ENCODE assay signal across 12 cellular contexts in the genomic region with DNA sequence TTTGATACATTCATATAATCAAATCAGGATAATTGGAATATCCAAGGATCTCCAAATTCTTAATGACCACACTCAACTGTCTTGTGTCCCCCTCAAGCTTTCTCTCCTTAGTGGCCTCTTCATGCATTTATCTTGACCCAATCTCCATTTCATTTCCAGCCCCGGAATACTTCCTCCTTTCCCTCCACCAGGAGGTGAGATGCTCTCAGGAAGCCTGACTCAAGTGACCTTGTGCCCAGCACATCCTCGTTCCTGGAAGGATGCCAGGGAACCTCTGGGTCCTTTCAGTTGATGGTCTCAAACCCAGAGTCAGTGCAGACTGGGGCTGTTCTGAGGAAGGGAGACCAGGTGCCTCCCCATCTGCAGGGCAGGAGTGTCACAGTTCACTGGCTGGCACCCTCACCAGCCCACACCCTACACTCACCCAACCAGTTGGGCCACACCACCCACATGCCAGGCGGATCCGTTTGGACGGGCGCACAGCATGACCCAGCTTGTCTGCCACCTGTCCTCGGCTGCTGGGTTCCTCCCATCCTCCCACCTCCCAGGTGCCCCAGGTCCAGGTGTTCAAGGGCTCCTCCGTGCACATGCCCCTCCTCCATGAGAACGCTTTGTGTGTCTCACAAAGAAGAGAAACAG. TPM values are rescaled to one million over a fixed set of nuclear protein-coding genes. Genes with fewer than 3 reads are reported as not detected.
A peak's percentile ranks its signal among the peaks of the same experiment; 100 is the strongest.
DNase-seq lines count a peak whose midpoint lies in the region; ATAC-seq and TF ChIP-seq lines count a peak whose summit lies in the region.
"Had no signal": no experiment of that assay in that cellular context is flagged by ENCODE, and none has a peak within 500 bp of the region (broad histone marks: within the 10 kb centered on the region; RNA-seq: fewer than 3 reads in every experiment).

No MANE protein-coding gene starts in this region.

- intact Hi-C loops in activated B cell treated with CpG ODN at 0.5 μM for 24 hours (cut with micrococcal nuclease): loop anchor here (10.0 kb wide), 1 partner anchor 70 kb away; no protein-coding TSS in a partner anchor

- TF ChIP-seq CTCF in activated B cell treated with CpG ODN at 0.5 μM for 24 hours (IDR thresholded peaks at IDR 0.05) (no peak), lung (IDR thresholded peaks at IDR 0.05; ENCODE audit: control extremely low read depth, extremely low read depth) (no peak)

- peaks cover 0 to 53% (median 43%) of the 10 kb centered on the region in 10 experiments; a peak in 17 of 20 replicates for H3K4me1 ChIP-seq in BLaER1 treated with 17β-estradiol and CSF1 and Interleukin-3, amounts not matched to agents 10 nM and 100 nM
- peaks cover 0 to 14% of the 10 kb centered on the region in 2 donors for H3K4me1 ChIP-seq in lung (ENCODE audit: control insufficient read depth in 2 of 2, insufficient read depth in 2 of 2, low read length in 2 of 2)

- no peak overlapping the region for H3K27ac ChIP-seq in BLaER1 treated with 17β-estradiol and CSF1 and Interleukin-3, amounts not matched to agents 10 nM and 100 nM
- peak overlapping the region in 1 of 2 donors; percentile 21 for H3K27ac ChIP-seq in lung (ENCODE audit: low read depth in 1 of 2, low read length in 1 of 2)
- H3K27ac ChIP-seq in caudate nucleus (ENCODE audit: low read depth, low read length): no peak overlapping the region
- H3K27ac ChIP-seq: coronary artery, neural progenitor cell had no signal

- no peaks in the 10 kb centered on the region for H3K36me3 Mint-ChIP-seq in activated B cell treated with CpG ODN at 0.5 μM for 24 hours (ENCODE audit: low read depth)
- H3K36me3 Mint-ChIP-seq: neural progenitor cell had no signal

- H3K9me3 Mint-ChIP-seq in activated B cell treated with CpG ODN at 0.5 μM for 24 hours: peaks cover 4% of the 10 kb centered on the region
- H3K9me3 Mint-ChIP-seq: neural progenitor cell had no signal

- 53 to 80% methylated on average over 9 of the region's 9 CpGs for WGBS in lung, 2 donors

- H3K9me3 ChIP-seq in BLaER1 treated with 17β-estradiol and CSF1 and Interleukin-3, amounts not matched to agents 10 nM and 100 nM (replicated peaks in 1 of 11): no peaks in the 10 kb centered on the region
- H3K9me3 ChIP-seq in lung (ENCODE audit: control insufficient read depth in 2 of 2, insufficient read depth in 1 of 2, low read length in 1 of 2): no peaks in the 10 kb centered on the region

- ATAC-seq in activated B cell treated with CpG ODN at 0.5 μM for 24 hours (ENCODE audit: low read depth) (peak; percentile 54), lung (ENCODE audit: insufficient read depth, low FRiP score) (peak; percentile 50), HG02852 (IDR thresholded peaks at IDR 0.05; ENCODE audit: unreplicated experiment) (no peak), GM18868 (IDR thresholded peaks at IDR 0.05; ENCODE audit: unreplicated experiment) (no peak)

- no peak overlapping the region for H3K9ac ChIP-seq in BLaER1 treated with 17β-estradiol and CSF1 and Interleukin-3, amounts not matched to agents 10 nM and 100 nM
- H3K9ac ChIP-seq: neural progenitor cell had no signal

- CTCF ChIA-PET in activated B cell treated with CpG ODN at 0.5 μM for 24 hours (lab: Charles Lee): no interaction called here

- H3K27me3 Mint-ChIP-seq in activated B cell treated with CpG ODN at 0.5 μM for 24 hours: peaks cover 11% of the 10 kb centered on the region

- POLR2A ChIA-PET in activated B cell treated with CpG ODN at 0.5 μM for 24 hours (lab: Charles Lee): no interaction called here

- no peaks in the 10 kb centered on the region for H3K36me3 ChIP-seq in BLaER1 treated with 17β-estradiol and CSF1 and Interleukin-3, amounts not matched to agents 10 nM and 100 nM
- no peaks in the 10 kb centered on the region for H3K36me3 ChIP-seq in lung (ENCODE audit: control insufficient read depth in 2 of 2, insufficient read depth in 2 of 2, low read length in 2 of 2)
- H3K36me3 ChIP-seq: neural progenitor cell had no signal

- no peak overlapping the region for H3K27ac Mint-ChIP-seq in activated B cell treated with CpG ODN at 0.5 μM for 24 hours
- H3K27ac Mint-ChIP-seq: neural progenitor cell had no signal

- no peaks in the 10 kb centered on the region for H3K27me3 ChIP-seq in BLaER1 treated with 17β-estradiol and CSF1 and Interleukin-3, amounts not matched to agents 10 nM and 100 nM
- no peaks in the 10 kb centered on the region for H3K27me3 ChIP-seq in lung (ENCODE audit: control insufficient read depth, insufficient read depth)
- H3K27me3 ChIP-seq: neural progenitor cell had no signal

- peak overlapping the region; percentile 13 to 77 (median 59); a peak in 17 of 22 replicates for H3K4me2 ChIP-seq in BLaER1 treated with 17β-estradiol and CSF1 and Interleukin-3, amounts not matched to agents 10 nM and 100 nM
- H3K4me2 ChIP-seq: neural progenitor cell had no signal

- H3K4me3 ChIP-seq in BLaER1 treated with 17β-estradiol and CSF1 and Interleukin-3, amounts not matched to agents 10 nM and 100 nM: no peak overlapping the region
- H3K4me3 ChIP-seq in lung: no peak overlapping the region
- H3K4me3 ChIP-seq: coronary artery, neural progenitor cell had no signal

- H3K4me3 Mint-ChIP-seq in activated B cell treated with CpG ODN at 0.5 μM for 24 hours: no peak overlapping the region
- H3K4me3 Mint-ChIP-seq: neural progenitor cell had no signal

- no peaks in the 10 kb centered on the region for H4K20me1 ChIP-seq in BLaER1 treated with 17β-estradiol and CSF1 and Interleukin-3, amounts not matched to agents 10 nM and 100 nM

- H3K4me1 Mint-ChIP-seq in activated B cell treated with CpG ODN at 0.5 μM for 24 hours: peaks cover 30% of the 10 kb centered on the region

- DNase-seq in NAMALWA (ENCODE audit: low spot score) (peak; percentile 53), activated B cell treated with CpG ODN at 0.5 μM for 24 hours (no peak), lung (ENCODE audit: low spot score) (peak; percentile 61), caudate nucleus (lab: John Stamatoyannopoulos, UW) (no peak), globus pallidus (ENCODE audit: low spot score) (no peak)
- DNase-seq: NCI-H1092 had no signal

RNA-seq across cellular contexts. Expression of a gene that starts 14.0 kb away (rescaled TPM):
- total RNA-seq in activated B cell treated with CpG ODN at 0.5 μM for 24 hours (0.20 TPM in 1 of 2 replicates, not detected in the other), lung (100 to 1,000 TPM; 124 to 286 TPM)
- 100 to 1,000 TPM in 1 of 2 donors, 10 to 100 TPM in 1; 74.3 to 110 TPM for polyA plus RNA-seq in lung
- total RNA-seq: activated CD8-positive, alpha-beta memory T cell treated with anti-CD3 and anti-CD28 coated beads for 36 hours had no signal

Comparison
In these comparisons a context has a peak if more than half of its experiments do, and no peak if none do; other contexts are left out.
1. DNase-seq: peak in NAMALWA (single experiment) and lung (single experiment); none in activated B cell treated with CpG ODN at 0.5 μM for 24 hours (single experiment), caudate nucleus (0 of 61) and globus pallidus (single experiment).
2. ATAC-seq: peak in activated B cell treated with CpG ODN at 0.5 μM for 24 hours (single experiment) and lung (single experiment); none in HG02852 (single experiment) and GM18868 (single experiment).
3. RNA of a gene that starts 14.0 kb away (total RNA-seq): 124 to 286 TPM in lung; 0.20 TPM in activated B cell treated with CpG ODN at 0.5 μM for 24 hours; every median in the first group is over 100 times any median in the second.